ENCODE assay signal across 15 cellular contexts in genomic region chr7:139591550-139592195, GRCh38.
"Had no signal": no experiment of that assay in that cellular context is flagged by ENCODE, and none has a peak within 500 bp of the region (broad histone marks: within the 10 kb centered on the region; RNA-seq: fewer than 3 reads in every experiment).

No MANE protein-coding gene starts in this region.

- H3K4me1 ChIP-seq: ascending aorta, transverse colon had no signal

- FAIRE-seq: bronchial epithelial cell, frontal cortex had no signal

- H3K27me3 Mint-ChIP-seq: activated CD4-positive, alpha-beta memory T cell treated with anti-CD3 and anti-CD28 coated beads, Interleukin-2, amount 10 ng/mL, durations not matched to agents 7 days and 5 days; activated naive CD8-positive, alpha-beta T cell treated with anti-CD3 and anti-CD28 coated beads, Interleukin-2, amount 50 U/mL, for 24 hours; stimulated activated naive B cell treated with anti-CD40 and anti-IgM and Interleukin-4, amounts not matched to agents 10 μg/mL and 1 μg/mL and 100 μg/mL, for 72 hours; T-helper 17 cell had no signal

- H3K27ac ChIP-seq: ascending aorta, epithelial cell of prostate, transverse colon had no signal

- H3K27ac Mint-ChIP-seq: activated CD4-positive, alpha-beta memory T cell treated with anti-CD3 and anti-CD28 coated beads, Interleukin-2, amount 10 ng/mL, durations not matched to agents 7 days and 5 days; activated naive CD8-positive, alpha-beta T cell treated with anti-CD3 and anti-CD28 coated beads, Interleukin-2, amount 50 U/mL, for 24 hours; stimulated activated naive B cell treated with anti-CD40 and anti-IgM and Interleukin-4, amounts not matched to agents 10 μg/mL and 1 μg/mL and 100 μg/mL, for 72 hours; T-helper 17 cell had no signal

- H3K9me3 ChIP-seq: ascending aorta, transverse colon had no signal

- H3K27me3 ChIP-seq: ascending aorta, transverse colon had no signal

- H3K4me1 Mint-ChIP-seq: activated CD4-positive, alpha-beta memory T cell treated with anti-CD3 and anti-CD28 coated beads, Interleukin-2, amount 10 ng/mL, durations not matched to agents 7 days and 5 days; activated naive CD8-positive, alpha-beta T cell treated with anti-CD3 and anti-CD28 coated beads, Interleukin-2, amount 50 U/mL, for 24 hours had no signal

- H3K4me3 ChIP-seq: ascending aorta, transverse colon had no signal

- ATAC-seq: activated naive CD8-positive, alpha-beta T cell treated with anti-CD3 and anti-CD28 coated beads, Interleukin-2, amount 50 U/mL, for 24 hours; stimulated activated naive B cell treated with anti-CD40 and anti-IgM and Interleukin-4, amounts not matched to agents 10 μg/mL and 1 μg/mL and 100 μg/mL, for 72 hours; T-helper 17 cell had no signal

- H3K4me3 Mint-ChIP-seq: activated CD4-positive, alpha-beta memory T cell treated with anti-CD3 and anti-CD28 coated beads, Interleukin-2, amount 10 ng/mL, durations not matched to agents 7 days and 5 days; activated naive CD8-positive, alpha-beta T cell treated with anti-CD3 and anti-CD28 coated beads, Interleukin-2, amount 50 U/mL, for 24 hours; immature natural killer cell; nephron progenitor cell; stimulated activated naive B cell treated with anti-CD40 and anti-IgM and Interleukin-4, amounts not matched to agents 10 μg/mL and 1 μg/mL and 100 μg/mL, for 72 hours; T-helper 17 cell had no signal

- H3K9me3 Mint-ChIP-seq: activated CD4-positive, alpha-beta memory T cell treated with anti-CD3 and anti-CD28 coated beads, Interleukin-2, amount 10 ng/mL, durations not matched to agents 7 days and 5 days; activated naive CD8-positive, alpha-beta T cell treated with anti-CD3 and anti-CD28 coated beads, Interleukin-2, amount 50 U/mL, for 24 hours; nephron progenitor cell; stimulated activated naive B cell treated with anti-CD40 and anti-IgM and Interleukin-4, amounts not matched to agents 10 μg/mL and 1 μg/mL and 100 μg/mL, for 72 hours had no signal

- DNase-seq: activated CD4-positive, alpha-beta memory T cell treated with anti-CD3 and anti-CD28 coated beads, Interleukin-2, amount 10 ng/mL, durations not matched to agents 7 days and 5 days; activated CD4-positive, alpha-beta T cell treated with anti-CD3 and anti-CD28 coated beads for 4 hours; activated naive CD4-positive, alpha-beta T cell treated with Interleukin-2 at 50 U/mL for 16 hours; activated naive CD8-positive, alpha-beta T cell treated with anti-CD3 and anti-CD28 coated beads, Interleukin-2, amount 50 U/mL, for 24 hours; immature natural killer cell; mesendoderm; nephron progenitor cell; occipital lobe; stimulated activated naive B cell treated with anti-CD40 and anti-IgM and Interleukin-4, amounts not matched to agents 10 μg/mL and 1 μg/mL and 100 μg/mL, for 72 hours; T-helper 17 cell; transverse colon had no signal
